In genomic region chr20:62616728-62617621, GRCh38 we compare ENCODE assay signal across 1 cellular context.
TF ChIP-seq lines count a peak whose summit lies in the region.

No MANE protein-coding gene starts in this region.

TF ChIP-seq in HepG2, 621 proteins besides CTCF, POLR2A, EP300 and RAD21 (continued from another document and continues in another):
- TF ChIP-seq RFX3 (CRISPR knock-in tag; IDR thresholded peaks at IDR 0.05) (no peak), ZMYM3 (CRISPR knock-in tag; IDR thresholded peaks at IDR 0.05) (no peak), ZNF326 (CRISPR knock-in tag; IDR thresholded peaks at IDR 0.05; ENCODE audit: borderline replicate concordance) (no peak), SALL2 (CRISPR knock-in tag; IDR thresholded peaks at IDR 0.05) (peak; percentile 76; the same call in 1 of the 2 replicates), ZNF276 (CRISPR knock-in tag; IDR thresholded peaks at IDR 0.05; ENCODE audit: low read depth) (peak; percentile 22; the same call in 1 of the 2 replicates), KMT2B (CRISPR knock-in tag; IDR thresholded peaks at IDR 0.05) (no peak), TFDP1 (CRISPR knock-in tag; IDR thresholded peaks at IDR 0.05; ENCODE audit: borderline replicate concordance) (no peak), RFXANK (CRISPR knock-in tag; IDR thresholded peaks at IDR 0.05) (no peak), HOXD1 (CRISPR knock-in tag; IDR thresholded peaks at IDR 0.05) (0 out of 2 replicates have a peak, but pooled peaks have one; percentile 50), KLF16 (CRISPR knock-in tag; IDR thresholded peaks at IDR 0.05) (peak in 1 of 2 experiments; percentile 52; a peak in 1 of 4 replicates), ZNF580 (CRISPR knock-in tag; IDR thresholded peaks at IDR 0.05; ENCODE audit: borderline replicate concordance, low read depth) (peak; percentile 83; the same call in 1 of the 2 replicates), MED1 (CRISPR knock-in tag; IDR thresholded peaks at IDR 0.05) (peak; percentile 45), THAP7 (CRISPR knock-in tag; IDR thresholded peaks at IDR 0.05) (no peak), YEATS4 (CRISPR knock-in tag; IDR thresholded peaks at IDR 0.05; ENCODE audit: borderline replicate concordance) (0 out of 2 replicates have a peak, but pooled peaks have one; percentile 13), SRSF9 (IDR thresholded peaks at IDR 0.05; ENCODE audit: borderline replicate concordance, insufficient read depth, low read depth, low read length, poor library complexity, severe bottlenecking) (no peak), ZNF329 (CRISPR knock-in tag; IDR thresholded peaks at IDR 0.05; ENCODE audit: low read depth) (no peak), BCLAF1 (IDR thresholded peaks at IDR 0.05) (no peak), ZNF350 (CRISPR knock-in tag; IDR thresholded peaks at IDR 0.05; ENCODE audit: borderline replicate concordance, low read depth) (peak; percentile 61; the same call in 1 of the 2 replicates), ATAD3A (CRISPR knock-in tag; IDR thresholded peaks at IDR 0.05) (no peak), HBP1 (CRISPR knock-in tag; IDR thresholded peaks at IDR 0.05; ENCODE audit: low read depth) (0 out of 2 replicates have a peak, but pooled peaks have one; percentile 55), FOXM1 (CRISPR knock-in tag; IDR thresholded peaks at IDR 0.05) (no peak), ZNF282 (IDR thresholded peaks at IDR 0.05; ENCODE audit: partially characterized antibody) (no peak), ZNF333 (CRISPR knock-in tag; IDR thresholded peaks at IDR 0.05; ENCODE audit: borderline replicate concordance) (peak; percentile 72; the same call in 1 of the 2 replicates), HNF1A (IDR thresholded peaks at IDR 0.05; ENCODE audit: low read depth) (no peak), HNF1A (CRISPR knock-in tag; IDR thresholded peaks at IDR 0.05; ENCODE audit: borderline replicate concordance) (no peak), MLXIP (CRISPR knock-in tag; IDR thresholded peaks at IDR 0.05; ENCODE audit: borderline replicate concordance) (no peak), HMG20A (CRISPR knock-in tag; IDR thresholded peaks at IDR 0.05; ENCODE audit: borderline replicate concordance) (peak; percentile 42; the same call in 1 of the 2 replicates), PHF21A (CRISPR knock-in tag; IDR thresholded peaks at IDR 0.05) (no peak), TMF1 (CRISPR knock-in tag; IDR thresholded peaks at IDR 0.05; ENCODE audit: low read depth) (no peak), ZNF564 (CRISPR knock-in tag; IDR thresholded peaks at IDR 0.05) (no peak), ZNF143 (CRISPR knock-in tag; IDR thresholded peaks at IDR 0.05) (0 out of 2 replicates have a peak, but pooled peaks have one; percentile 11), MIER3 (CRISPR knock-in tag; IDR thresholded peaks at IDR 0.05; ENCODE audit: borderline replicate concordance) (peak; percentile 74; the same call in 1 of the 2 replicates), CCAR2 (optimal IDR thresholded peaks at IDR 0.05; ENCODE audit: low read depth, low read length) (no peak), EEA1 (CRISPR knock-in tag; IDR thresholded peaks at IDR 0.05; ENCODE audit: borderline replicate concordance) (no peak), ZNF549 (CRISPR knock-in tag; IDR thresholded peaks at IDR 0.05) (no peak), MXD3 (CRISPR knock-in tag; IDR thresholded peaks at IDR 0.05) (peak; percentile 81), CHD4 (IDR thresholded peaks at IDR 0.05; ENCODE audit: borderline replicate concordance, low read length) (no peak), HMGXB4 (CRISPR knock-in tag; IDR thresholded peaks at IDR 0.05; ENCODE audit: borderline replicate concordance in 1 of 2, low read depth in 1 of 2) (peak; percentile 82 to 93), KMT2A (CRISPR knock-in tag; IDR thresholded peaks at IDR 0.05) (peak; percentile 35; the same call in 1 of the 2 replicates), TBL1XR1 (IDR thresholded peaks at IDR 0.05; ENCODE audit: borderline replicate concordance, low read length, partially characterized antibody) (no peak), TEF (CRISPR knock-in tag; IDR thresholded peaks at IDR 0.05) (no peak)
